In genomic region chr14:90056821-90057220, GRCh38 we compare ENCODE assay signal across 35 cellular contexts. TPM values are rescaled to one million over a fixed set of nuclear protein-coding genes. Genes with fewer than 3 reads are reported as not detected.
"Had no signal": no experiment of that assay in that cellular context is flagged by ENCODE, and none has a peak within 500 bp of the region (broad histone marks: within the 10 kb centered on the region; RNA-seq: fewer than 3 reads in every experiment).

No MANE protein-coding gene starts in this region.

- H3K9me3 Mint-ChIP-seq: activated CD4-positive, alpha-beta T cell treated with anti-CD3 and anti-CD28 coated beads, Interleukin-2, amount 10 ng/mL, durations not matched to agents 24 days and 14 days; activated CD8-positive, alpha-beta T cell treated with anti-CD3 and anti-CD28 coated beads for 36 hours; activated naive CD8-positive, alpha-beta T cell treated with anti-CD3 and anti-CD28 coated beads for 36 hours; activated T-cell treated with anti-CD3 and anti-CD28 coated beads, Interleukin-2, amount 50 U/mL, for 72 hours; activated T-helper 17 cell treated with anti-CD3 and anti-CD28 coated beads, Interleukin-2, amount 50 U/mL, for 72 hours had no signal

- H3K27ac ChIP-seq: brain microvascular endothelial cell, PC-9, RWPE1, WERI-Rb-1 had no signal

- H3K4me3 Mint-ChIP-seq: activated CD4-positive, alpha-beta T cell treated with anti-CD3 and anti-CD28 coated beads, Interleukin-2, amount 10 ng/mL, durations not matched to agents 24 days and 14 days; activated CD8-positive, alpha-beta T cell treated with anti-CD3 and anti-CD28 coated beads for 36 hours; activated naive CD8-positive, alpha-beta T cell treated with anti-CD3 and anti-CD28 coated beads for 36 hours; activated T-cell treated with anti-CD3 and anti-CD28 coated beads, Interleukin-2, amount 50 U/mL, for 72 hours; activated T-helper 17 cell treated with anti-CD3 and anti-CD28 coated beads, Interleukin-2, amount 50 U/mL, for 72 hours had no signal

- H3K36me3 ChIP-seq: brain microvascular endothelial cell, WERI-Rb-1 had no signal

- DNase-seq: activated CD4-positive, alpha-beta T cell treated with anti-CD3 and anti-CD28 coated beads, Interleukin-2, amount 10 ng/mL, durations not matched to agents 24 days and 14 days; activated CD4-positive, alpha-beta T cell treated with anti-CD3 and anti-CD28 coated beads, Interleukin-2, amount 50 U/mL, for 4 hours; activated CD8-positive, alpha-beta T cell treated with anti-CD3 and anti-CD28 coated beads for 36 hours; activated effector memory CD4-positive, alpha-beta T cell treated with anti-CD3 and anti-CD28 coated beads, Interleukin-2, amount 50 U/mL, for 16 hours; activated naive CD4-positive, alpha-beta T cell; activated naive CD4-positive, alpha-beta T cell treated with anti-CD3 and anti-CD28 coated beads, Interleukin-2, amount 50 U/mL, for 16 hours; activated naive CD8-positive, alpha-beta T cell treated with anti-CD3 and anti-CD28 coated beads for 36 hours; activated T-cell treated with anti-CD3 and anti-CD28 coated beads, Interleukin-2, amount 50 U/mL, for 1 hour; activated T-cell treated with anti-CD3 and anti-CD28 coated beads, Interleukin-2, amount 50 U/mL, for 72 hours; amniotic stem cell; aorta; brain microvascular endothelial cell; central memory CD4-positive, alpha-beta T cell; Karpas-422; KBM-7; NCI-H1105; NCI-H1417 treated with DMSO at 0.1 percent for 48 hours; NCI-H187 treated with DMSO at 0.1 percent for 48 hours; NCI-H2081; NCI-H2227 treated with DMSO at 0.1 percent for 48 hours; NCI-H446 treated with DMSO at 0.1 percent for 48 hours; NCI-H524; NK-92 treated with Interleukin-12 subunit alpha and Interleukin-12 subunit beta, amount 100 ng/mL, for 24 hours; PC-9; Right ventricle myocardium superior; SW 1271; T-helper 1 cell; T-helper 2 cell; T-helper 9 cell; WERI-Rb-1 had no signal

- H3K27ac Mint-ChIP-seq: activated CD4-positive, alpha-beta T cell treated with anti-CD3 and anti-CD28 coated beads, Interleukin-2, amount 10 ng/mL, durations not matched to agents 24 days and 14 days; activated CD8-positive, alpha-beta T cell treated with anti-CD3 and anti-CD28 coated beads for 36 hours; activated naive CD8-positive, alpha-beta T cell treated with anti-CD3 and anti-CD28 coated beads for 36 hours; activated T-cell treated with anti-CD3 and anti-CD28 coated beads, Interleukin-2, amount 50 U/mL, for 72 hours; activated T-helper 17 cell treated with anti-CD3 and anti-CD28 coated beads, Interleukin-2, amount 50 U/mL, for 72 hours had no signal

- H3K36me3 Mint-ChIP-seq: activated naive CD8-positive, alpha-beta T cell treated with anti-CD3 and anti-CD28 coated beads for 36 hours had no signal

- H3K4me3 ChIP-seq: PC-9 had no signal

- ATAC-seq: activated CD8-positive, alpha-beta T cell treated with anti-CD3 and anti-CD28 coated beads for 36 hours; activated T-cell treated with anti-CD3 and anti-CD28 coated beads, Interleukin-2, amount 50 U/mL, for 72 hours; activated T-helper 17 cell treated with anti-CD3 and anti-CD28 coated beads, Interleukin-2, amount 50 U/mL, for 72 hours had no signal

RNA-seq across cellular contexts. Expression of gene KCNK13, which starts 5.0 kb away (rescaled TPM):
- total RNA-seq: activated CD4-positive, alpha-beta T cell treated with anti-CD3 and anti-CD28 coated beads, Interleukin-2, amount 10 ng/mL, durations not matched to agents 24 days and 14 days; activated CD8-positive, alpha-beta memory T cell treated with anti-CD3 and anti-CD28 coated beads for 36 hours; activated CD8-positive, alpha-beta T cell treated with anti-CD3 and anti-CD28 coated beads for 36 hours; activated naive CD8-positive, alpha-beta T cell treated with anti-CD3 and anti-CD28 coated beads for 36 hours; activated T-cell treated with anti-CD3 and anti-CD28 coated beads, Interleukin-2, amount 50 U/mL, for 72 hours; MCF 10A; OCI-LY7; PC-9 had no signal
